Comparison of ENCODE assay signal across 36 cellular contexts in genomic region chr1:97073936-97074335, GRCh38.
"Had no signal": no experiment of that assay in that cellular context is flagged by ENCODE, and none has a peak within 500 bp of the region (broad histone marks: within the 10 kb centered on the region; RNA-seq: fewer than 3 reads in every experiment).

No MANE protein-coding gene starts in this region.

- H3K27me3 ChIP-seq: adrenal gland, ascending aorta, body of pancreas, brain microvascular endothelial cell, breast epithelium had no signal

- H3K9me3 ChIP-seq: ascending aorta, body of pancreas, breast epithelium had no signal

- H3K4me1 ChIP-seq: adrenal gland, ascending aorta, body of pancreas, breast epithelium had no signal

- H3K27ac Mint-ChIP-seq: activated B cell treated with CpG ODN at 0.5 μM for 24 hours; activated CD4-positive, alpha-beta memory T cell treated with anti-CD3 and anti-CD28 coated beads for 36 hours; activated CD4-positive, alpha-beta T cell treated with anti-CD3 and anti-CD28 coated beads, Interleukin-2, amount 10 ng/mL, durations not matched to agents 24 days and 14 days; activated CD8-positive, alpha-beta T cell treated with anti-CD3 and anti-CD28 coated beads for 36 hours; activated naive CD4-positive, alpha-beta T cell treated with anti-CD3 and anti-CD28 coated beads for 36 hours; activated naive CD4-positive, alpha-beta T cell treated with anti-CD3 and anti-CD28 coated beads, Interleukin-2, amount 50 U/mL, for 72 hours; activated naive CD8-positive, alpha-beta T cell treated with anti-CD3 and anti-CD28 coated beads for 36 hours; activated T-cell treated with anti-CD3 and anti-CD28 coated beads, Interleukin-2, amount 50 U/mL, for 72 hours; activated T-helper 1 cell treated with anti-CD3 and anti-CD28 coated beads, Interleukin-12 subunit alpha, Interleukin-12 subunit beta, Interleukin-2, Interleukin-4 antibody, amounts not matched to agents 30 ng/mL and 10 ng/mL and 1 ng/mL, durations not matched to agents 14 hours and 24 hours and 36 hours; activated T-helper 17 cell treated with anti-CD3 and anti-CD28 coated beads, Interleukin-2, amount 50 U/mL, for 72 hours; T-helper 1 cell treated with Interleukin-12 subunit alpha and Interleukin-12 subunit beta and Interleukin-4 antibody, amounts not matched to agents 30 μg/mL and 1 μg/mL, for 36 hours; T-helper 2 cell treated with Interferon-gamma antibody and Interleukin-4, amounts not matched to agents 5 μg/mL and 100 μg/mL, for 36 hours had no signal

- H3K4me1 Mint-ChIP-seq: activated B cell treated with CpG ODN at 0.5 μM for 24 hours; activated CD4-positive, alpha-beta T cell treated with anti-CD3 and anti-CD28 coated beads, Interleukin-2, amount 10 ng/mL, durations not matched to agents 24 days and 14 days; activated naive CD8-positive, alpha-beta T cell treated with anti-CD3 and anti-CD28 coated beads for 36 hours; activated T-helper 17 cell treated with anti-CD3 and anti-CD28 coated beads, Interleukin-2, amount 50 U/mL, for 72 hours had no signal

- H3K36me3 Mint-ChIP-seq: activated naive CD4-positive, alpha-beta T cell treated with anti-CD3 and anti-CD28 coated beads, Interleukin-2, amount 50 U/mL, for 72 hours had no signal

- H3K9me3 Mint-ChIP-seq: activated B cell treated with CpG ODN at 0.5 μM for 24 hours; activated CD4-positive, alpha-beta memory T cell treated with anti-CD3 and anti-CD28 coated beads for 36 hours; activated CD4-positive, alpha-beta T cell treated with anti-CD3 and anti-CD28 coated beads, Interleukin-2, amount 10 ng/mL, durations not matched to agents 24 days and 14 days; activated CD8-positive, alpha-beta T cell treated with anti-CD3 and anti-CD28 coated beads for 36 hours; activated naive CD4-positive, alpha-beta T cell treated with anti-CD3 and anti-CD28 coated beads for 36 hours; activated naive CD4-positive, alpha-beta T cell treated with anti-CD3 and anti-CD28 coated beads, Interleukin-2, amount 50 U/mL, for 72 hours; activated T-cell treated with anti-CD3 and anti-CD28 coated beads, Interleukin-2, amount 50 U/mL, for 4 hours; activated T-cell treated with anti-CD3 and anti-CD28 coated beads, Interleukin-2, amount 50 U/mL, for 72 hours; activated T-helper 1 cell treated with anti-CD3 and anti-CD28 coated beads, Interleukin-12 subunit alpha, Interleukin-12 subunit beta, Interleukin-2, Interleukin-4 antibody, amounts not matched to agents 30 ng/mL and 10 ng/mL and 1 ng/mL, durations not matched to agents 14 hours and 24 hours and 36 hours; activated T-helper 17 cell treated with anti-CD3 and anti-CD28 coated beads, Interleukin-2, amount 50 U/mL, for 72 hours; T-helper 1 cell treated with Interleukin-12 subunit alpha and Interleukin-12 subunit beta and Interleukin-4 antibody, amounts not matched to agents 30 μg/mL and 1 μg/mL, for 36 hours; T-helper 2 cell treated with Interferon-gamma antibody and Interleukin-4, amounts not matched to agents 5 μg/mL and 100 μg/mL, for 36 hours had no signal

- H3K4me3 ChIP-seq: adrenal gland, ascending aorta, body of pancreas, breast epithelium had no signal

- H3K36me3 ChIP-seq: adrenal gland, ascending aorta, brain microvascular endothelial cell, breast epithelium had no signal

- DNase-seq: activated B cell treated with CpG ODN at 0.5 μM for 24 hours; activated CD4-positive, alpha-beta memory T cell treated with anti-CD3 and anti-CD28 coated beads for 36 hours; activated CD4-positive, alpha-beta T cell treated with anti-CD3 and anti-CD28 coated beads for 4 hours; activated CD4-positive, alpha-beta T cell treated with anti-CD3 and anti-CD28 coated beads, Interleukin-2, amount 10 ng/mL, durations not matched to agents 24 days and 14 days; activated CD4-positive, alpha-beta T cell treated with anti-CD3 and anti-CD28 coated beads, Interleukin-2, amount 50 U/mL, for 1 hour; activated CD4-positive, alpha-beta T cell treated with anti-CD3 and anti-CD28 coated beads, Interleukin-2, amount 50 U/mL, for 4 hours; activated CD4-positive, CD25-positive, alpha-beta regulatory T cell treated with anti-CD3 and anti-CD28 coated beads, Interleukin-2, amount 50 U/mL, for 72 hours; activated CD8-positive, alpha-beta memory T cell treated with anti-CD3 and anti-CD28 coated beads, Interleukin-2, amount 50 U/mL, for 4 hours; activated CD8-positive, alpha-beta T cell treated with anti-CD3 and anti-CD28 coated beads for 36 hours; activated effector memory CD4-positive, alpha-beta T cell treated with anti-CD3 and anti-CD28 coated beads, Interleukin-2, amount 50 U/mL, for 16 hours; activated gamma-delta T cell treated with Interleukin-2 at 50 U/mL for 16 hours; activated naive CD4-positive, alpha-beta T cell; activated naive CD4-positive, alpha-beta T cell treated with anti-CD3 and anti-CD28 coated beads for 36 hours; activated naive CD4-positive, alpha-beta T cell treated with anti-CD3 and anti-CD28 coated beads, Interleukin-2, amount 50 U/mL, for 16 hours; activated naive CD8-positive, alpha-beta T cell treated with anti-CD3 and anti-CD28 coated beads for 36 hours; activated T-cell treated with anti-CD3 and anti-CD28 coated beads for 4 hours; activated T-cell treated with anti-CD3 and anti-CD28 coated beads, Interleukin-2, amount 50 U/mL, for 1 hour; activated T-cell treated with anti-CD3 and anti-CD28 coated beads, Interleukin-2, amount 50 U/mL, for 4 hours; activated T-cell treated with anti-CD3 and anti-CD28 coated beads, Interleukin-2, amount 50 U/mL, for 72 hours; adrenal gland; amygdala; anterior cingulate cortex; body of pancreas; brain microvascular endothelial cell; central memory CD4-positive, alpha-beta T cell; T-helper 1 cell; T-helper 2 cell; T-helper 9 cell had no signal

- H3K4me3 Mint-ChIP-seq: activated B cell treated with CpG ODN at 0.5 μM for 24 hours; activated CD4-positive, alpha-beta memory T cell treated with anti-CD3 and anti-CD28 coated beads for 36 hours; activated CD4-positive, alpha-beta T cell treated with anti-CD3 and anti-CD28 coated beads, Interleukin-2, amount 10 ng/mL, durations not matched to agents 24 days and 14 days; activated CD8-positive, alpha-beta T cell treated with anti-CD3 and anti-CD28 coated beads for 36 hours; activated naive CD4-positive, alpha-beta T cell treated with anti-CD3 and anti-CD28 coated beads for 36 hours; activated naive CD8-positive, alpha-beta T cell treated with anti-CD3 and anti-CD28 coated beads for 36 hours; activated T-cell treated with anti-CD3 and anti-CD28 coated beads, Interleukin-2, amount 50 U/mL, for 4 hours; activated T-cell treated with anti-CD3 and anti-CD28 coated beads, Interleukin-2, amount 50 U/mL, for 72 hours; activated T-helper 1 cell treated with anti-CD3 and anti-CD28 coated beads, Interleukin-12 subunit alpha, Interleukin-12 subunit beta, Interleukin-2, Interleukin-4 antibody, amounts not matched to agents 30 ng/mL and 10 ng/mL and 1 ng/mL, durations not matched to agents 14 hours and 24 hours and 36 hours; activated T-helper 17 cell treated with anti-CD3 and anti-CD28 coated beads, Interleukin-2, amount 50 U/mL, for 72 hours; T-helper 1 cell treated with Interleukin-12 subunit alpha and Interleukin-12 subunit beta and Interleukin-4 antibody, amounts not matched to agents 30 μg/mL and 1 μg/mL, for 36 hours; T-helper 2 cell treated with Interferon-gamma antibody and Interleukin-4, amounts not matched to agents 5 μg/mL and 100 μg/mL, for 36 hours had no signal

- H3K27me3 Mint-ChIP-seq: activated B cell treated with CpG ODN at 0.5 μM for 24 hours; activated CD4-positive, alpha-beta memory T cell treated with anti-CD3 and anti-CD28 coated beads for 36 hours; activated CD4-positive, alpha-beta T cell treated with anti-CD3 and anti-CD28 coated beads, Interleukin-2, amount 10 ng/mL, durations not matched to agents 24 days and 14 days; activated CD8-positive, alpha-beta T cell treated with anti-CD3 and anti-CD28 coated beads for 36 hours; activated naive CD8-positive, alpha-beta T cell treated with anti-CD3 and anti-CD28 coated beads for 36 hours; activated T-helper 17 cell treated with anti-CD3 and anti-CD28 coated beads, Interleukin-2, amount 50 U/mL, for 72 hours had no signal

- H3K27ac ChIP-seq: adrenal gland, ascending aorta, body of pancreas, brain microvascular endothelial cell, breast epithelium, VCaP had no signal

- ATAC-seq: activated CD8-positive, alpha-beta T cell treated with anti-CD3 and anti-CD28 coated beads for 36 hours; activated naive CD4-positive, alpha-beta T cell treated with anti-CD3 and anti-CD28 coated beads, Interleukin-2, amount 50 U/mL, for 72 hours; activated T-cell treated with anti-CD3 and anti-CD28 coated beads, Interleukin-2, amount 50 U/mL, for 4 hours; activated T-cell treated with anti-CD3 and anti-CD28 coated beads, Interleukin-2, amount 50 U/mL, for 72 hours; activated T-helper 17 cell treated with anti-CD3 and anti-CD28 coated beads, Interleukin-2, amount 50 U/mL, for 72 hours; body of pancreas had no signal
